ENCODE assay signal across 2 cellular contexts in the genomic region with DNA sequence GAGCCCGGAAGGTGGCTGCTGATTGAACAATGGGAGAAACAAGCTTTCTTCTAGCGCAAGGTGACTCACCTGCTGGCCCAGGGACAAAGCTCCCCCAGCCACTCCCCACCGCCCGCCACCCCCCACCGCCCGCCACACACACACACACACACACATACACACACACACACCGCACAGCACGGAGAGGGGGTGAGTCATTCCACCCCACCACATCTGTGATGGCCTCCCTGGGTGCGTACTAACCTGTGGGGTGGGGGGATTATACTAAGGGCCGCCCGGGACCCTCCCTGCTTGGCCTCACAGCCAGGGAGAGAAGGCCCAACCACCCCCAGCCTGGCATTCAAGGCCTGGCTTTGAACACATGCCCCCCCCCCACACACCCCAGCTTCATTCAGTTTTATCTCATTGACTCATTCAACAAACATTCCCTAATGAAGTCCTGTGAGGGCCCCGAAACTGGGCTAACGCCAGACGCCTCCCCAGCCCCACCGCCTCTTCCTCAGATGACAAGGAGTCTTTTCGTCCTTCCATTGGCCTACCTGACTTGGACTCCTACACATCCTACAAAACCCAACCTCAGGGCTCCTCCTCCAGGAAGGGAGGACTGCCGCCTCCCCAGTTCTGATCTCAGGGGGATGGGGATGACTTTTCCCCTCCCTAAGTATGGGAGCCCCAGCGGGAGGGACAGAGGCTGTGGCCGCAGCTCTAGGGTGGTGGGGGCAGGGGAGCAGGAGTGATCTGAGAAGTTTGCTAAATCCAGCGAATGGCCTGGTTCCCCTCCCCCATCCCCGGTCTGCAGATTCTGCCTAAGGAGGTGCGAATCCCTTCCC.
TF ChIP-seq lines count a peak whose summit lies in the region.

No MANE protein-coding gene starts in this region.

TF ChIP-seq in GM23338, 12 proteins besides CTCF, POLR2A, EP300 and RAD21 (continued from another document):
- TF ChIP-seq, protein P1, sequence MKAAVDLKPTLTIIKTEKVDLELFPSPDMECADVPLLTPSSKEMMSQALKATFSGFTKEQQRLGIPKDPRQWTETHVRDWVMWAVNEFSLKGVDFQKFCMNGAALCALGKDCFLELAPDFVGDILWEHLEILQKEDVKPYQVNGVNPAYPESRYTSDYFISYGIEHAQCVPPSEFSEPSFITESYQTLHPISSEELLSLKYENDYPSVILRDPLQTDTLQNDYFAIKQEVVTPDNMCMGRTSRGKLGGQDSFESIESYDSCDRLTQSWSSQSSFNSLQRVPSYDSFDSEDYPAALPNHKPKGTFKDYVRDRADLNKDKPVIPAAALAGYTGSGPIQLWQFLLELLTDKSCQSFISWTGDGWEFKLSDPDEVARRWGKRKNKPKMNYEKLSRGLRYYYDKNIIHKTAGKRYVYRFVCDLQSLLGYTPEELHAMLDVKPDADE (IDR thresholded peaks at IDR 0.05): no peak
- TF ChIP-seq ZNF331 (CRISPR knock-in tag; IDR thresholded peaks at IDR 0.05; ENCODE audit: low read depth): no peak
- no peak for TF ChIP-seq EZH2 (IDR thresholded peaks at IDR 0.05; ENCODE audit: low read depth, unreplicated experiment)
- TF ChIP-seq STAT1 (IDR thresholded peaks at IDR 0.05; ENCODE audit: unreplicated experiment): no peak

TF ChIP-seq in H1, 55 proteins besides CTCF, POLR2A, EP300 and RAD21 (continued from another document):
- TF ChIP-seq, protein P2, sequence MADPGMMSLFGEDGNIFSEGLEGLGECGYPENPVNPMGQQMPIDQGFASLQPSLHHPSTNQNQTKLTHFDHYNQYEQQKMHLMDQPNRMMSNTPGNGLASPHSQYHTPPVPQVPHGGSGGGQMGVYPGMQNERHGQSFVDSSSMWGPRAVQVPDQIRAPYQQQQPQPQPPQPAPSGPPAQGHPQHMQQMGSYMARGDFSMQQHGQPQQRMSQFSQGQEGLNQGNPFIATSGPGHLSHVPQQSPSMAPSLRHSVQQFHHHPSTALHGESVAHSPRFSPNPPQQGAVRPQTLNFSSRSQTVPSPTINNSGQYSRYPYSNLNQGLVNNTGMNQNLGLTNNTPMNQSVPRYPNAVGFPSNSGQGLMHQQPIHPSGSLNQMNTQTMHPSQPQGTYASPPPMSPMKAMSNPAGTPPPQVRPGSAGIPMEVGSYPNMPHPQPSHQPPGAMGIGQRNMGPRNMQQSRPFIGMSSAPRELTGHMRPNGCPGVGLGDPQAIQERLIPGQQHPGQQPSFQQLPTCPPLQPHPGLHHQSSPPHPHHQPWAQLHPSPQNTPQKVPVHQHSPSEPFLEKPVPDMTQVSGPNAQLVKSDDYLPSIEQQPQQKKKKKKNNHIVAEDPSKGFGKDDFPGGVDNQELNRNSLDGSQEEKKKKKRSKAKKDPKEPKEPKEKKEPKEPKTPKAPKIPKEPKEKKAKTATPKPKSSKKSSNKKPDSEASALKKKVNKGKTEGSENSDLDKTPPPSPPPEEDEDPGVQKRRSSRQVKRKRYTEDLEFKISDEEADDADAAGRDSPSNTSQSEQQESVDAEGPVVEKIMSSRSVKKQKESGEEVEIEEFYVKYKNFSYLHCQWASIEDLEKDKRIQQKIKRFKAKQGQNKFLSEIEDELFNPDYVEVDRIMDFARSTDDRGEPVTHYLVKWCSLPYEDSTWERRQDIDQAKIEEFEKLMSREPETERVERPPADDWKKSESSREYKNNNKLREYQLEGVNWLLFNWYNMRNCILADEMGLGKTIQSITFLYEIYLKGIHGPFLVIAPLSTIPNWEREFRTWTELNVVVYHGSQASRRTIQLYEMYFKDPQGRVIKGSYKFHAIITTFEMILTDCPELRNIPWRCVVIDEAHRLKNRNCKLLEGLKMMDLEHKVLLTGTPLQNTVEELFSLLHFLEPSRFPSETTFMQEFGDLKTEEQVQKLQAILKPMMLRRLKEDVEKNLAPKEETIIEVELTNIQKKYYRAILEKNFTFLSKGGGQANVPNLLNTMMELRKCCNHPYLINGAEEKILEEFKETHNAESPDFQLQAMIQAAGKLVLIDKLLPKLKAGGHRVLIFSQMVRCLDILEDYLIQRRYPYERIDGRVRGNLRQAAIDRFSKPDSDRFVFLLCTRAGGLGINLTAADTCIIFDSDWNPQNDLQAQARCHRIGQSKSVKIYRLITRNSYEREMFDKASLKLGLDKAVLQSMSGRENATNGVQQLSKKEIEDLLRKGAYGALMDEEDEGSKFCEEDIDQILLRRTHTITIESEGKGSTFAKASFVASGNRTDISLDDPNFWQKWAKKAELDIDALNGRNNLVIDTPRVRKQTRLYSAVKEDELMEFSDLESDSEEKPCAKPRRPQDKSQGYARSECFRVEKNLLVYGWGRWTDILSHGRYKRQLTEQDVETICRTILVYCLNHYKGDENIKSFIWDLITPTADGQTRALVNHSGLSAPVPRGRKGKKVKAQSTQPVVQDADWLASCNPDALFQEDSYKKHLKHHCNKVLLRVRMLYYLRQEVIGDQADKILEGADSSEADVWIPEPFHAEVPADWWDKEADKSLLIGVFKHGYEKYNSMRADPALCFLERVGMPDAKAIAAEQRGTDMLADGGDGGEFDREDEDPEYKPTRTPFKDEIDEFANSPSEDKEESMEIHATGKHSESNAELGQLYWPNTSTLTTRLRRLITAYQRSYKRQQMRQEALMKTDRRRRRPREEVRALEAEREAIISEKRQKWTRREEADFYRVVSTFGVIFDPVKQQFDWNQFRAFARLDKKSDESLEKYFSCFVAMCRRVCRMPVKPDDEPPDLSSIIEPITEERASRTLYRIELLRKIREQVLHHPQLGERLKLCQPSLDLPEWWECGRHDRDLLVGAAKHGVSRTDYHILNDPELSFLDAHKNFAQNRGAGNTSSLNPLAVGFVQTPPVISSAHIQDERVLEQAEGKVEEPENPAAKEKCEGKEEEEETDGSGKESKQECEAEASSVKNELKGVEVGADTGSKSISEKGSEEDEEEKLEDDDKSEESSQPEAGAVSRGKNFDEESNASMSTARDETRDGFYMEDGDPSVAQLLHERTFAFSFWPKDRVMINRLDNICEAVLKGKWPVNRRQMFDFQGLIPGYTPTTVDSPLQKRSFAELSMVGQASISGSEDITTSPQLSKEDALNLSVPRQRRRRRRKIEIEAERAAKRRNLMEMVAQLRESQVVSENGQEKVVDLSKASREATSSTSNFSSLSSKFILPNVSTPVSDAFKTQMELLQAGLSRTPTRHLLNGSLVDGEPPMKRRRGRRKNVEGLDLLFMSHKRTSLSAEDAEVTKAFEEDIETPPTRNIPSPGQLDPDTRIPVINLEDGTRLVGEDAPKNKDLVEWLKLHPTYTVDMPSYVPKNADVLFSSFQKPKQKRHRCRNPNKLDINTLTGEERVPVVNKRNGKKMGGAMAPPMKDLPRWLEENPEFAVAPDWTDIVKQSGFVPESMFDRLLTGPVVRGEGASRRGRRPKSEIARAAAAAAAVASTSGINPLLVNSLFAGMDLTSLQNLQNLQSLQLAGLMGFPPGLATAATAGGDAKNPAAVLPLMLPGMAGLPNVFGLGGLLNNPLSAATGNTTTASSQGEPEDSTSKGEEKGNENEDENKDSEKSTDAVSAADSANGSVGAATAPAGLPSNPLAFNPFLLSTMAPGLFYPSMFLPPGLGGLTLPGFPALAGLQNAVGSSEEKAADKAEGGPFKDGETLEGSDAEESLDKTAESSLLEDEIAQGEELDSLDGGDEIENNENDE (IDR thresholded peaks at IDR 0.05; ENCODE audit: insufficient replicate concordance, low read length): no peak
- TF ChIP-seq CBX5 (IDR thresholded peaks at IDR 0.05; ENCODE audit: low read depth, low read length) (no peak), ZNF274 (IDR thresholded peaks at IDR 0.05; ENCODE audit: borderline replicate concordance, extremely low read depth, low read length) (no peak)
